Comparison of ENCODE assay signal across 22 cellular contexts in the genomic region with DNA sequence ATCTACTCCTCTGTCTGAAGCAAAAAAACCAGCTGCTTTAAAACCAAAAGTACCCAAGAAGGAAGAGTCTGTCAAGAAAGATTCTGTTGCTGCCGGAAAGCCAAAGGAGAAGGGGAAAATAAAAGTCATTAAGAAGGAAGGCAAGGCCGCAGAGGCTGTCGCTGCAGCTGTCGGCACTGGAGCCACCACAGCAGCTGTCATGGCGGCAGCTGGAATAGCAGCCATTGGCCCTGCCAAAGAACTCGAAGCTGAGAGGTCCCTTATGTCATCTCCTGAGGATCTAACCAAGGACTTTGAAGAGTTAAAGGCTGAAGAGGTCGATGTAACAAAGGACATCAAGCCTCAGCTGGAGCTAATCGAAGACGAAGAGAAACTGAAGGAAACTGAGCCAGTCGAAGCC.
DNase-seq lines count a peak whose midpoint lies in the region; ATAC-seq and TF ChIP-seq lines count a peak whose summit lies in the region.
"Had no signal": no experiment of that assay in that cellular context is flagged by ENCODE, and none has a peak within 500 bp of the region (broad histone marks: within the 10 kb centered on the region; RNA-seq: fewer than 3 reads in every experiment).

No MANE protein-coding gene starts in this region.

- no peak for TF ChIP-seq POLR2A in right lobe of liver (IDR thresholded peaks at IDR 0.05)
- no peak for TF ChIP-seq POLR2A in transverse colon (IDR thresholded peaks at IDR 0.05)

- no peak overlapping the region for H3K27ac Mint-ChIP-seq in effector memory CD8-positive, alpha-beta T cell

- ATAC-seq in effector memory CD8-positive, alpha-beta T cell (replicated peaks), result no peak
- ATAC-seq in thoracic aorta (ENCODE audit: insufficient number of reproducible peaks, low FRiP score, low read depth) (no peak), right lobe of liver (no peak)
- ATAC-seq: body of pancreas had no signal

- H3F3A ChIP-seq in SU-DHL-6 (ENCODE audit: insufficient read depth), result 0 out of 2 replicates have a peak, but pooled peaks cover 3% of the 10 kb centered on the region

- H2AFZ ChIP-seq in KMS-11 (ENCODE audit: low read depth) (no peak overlapping the region), SU-DHL-6 (ENCODE audit: low read depth, low read length, severe bottlenecking) (no peak overlapping the region)
- H2AFZ ChIP-seq: PC-9 had no signal

- H3K9me2 ChIP-seq in SU-DHL-6 (replicated peaks; ENCODE audit: insufficient read depth, low read length), result no peaks in the 10 kb centered on the region

- in situ Hi-C loops in transverse colon (cut with MboI; ENCODE audit: low pct_ligation_motif_present in 1 of 4, low pct_unique_long_range_greater_than_20kb in 1 of 4, low sequenced_read_pairs in 3 of 4), result no loop called here

- H3K36me3 Mint-ChIP-seq in effector memory CD8-positive, alpha-beta T cell (ENCODE audit: insufficient read depth), result no peaks in the 10 kb centered on the region

- H3K9me3 Mint-ChIP-seq in effector memory CD8-positive, alpha-beta T cell, result peaks cover 4 to 8% of the 10 kb centered on the region in 2 donors

- no peak overlapping the region for H3K27ac ChIP-seq in KMS-11
- H3K27ac ChIP-seq in SU-DHL-6 (ENCODE audit: low read depth, low read length), result peak overlapping the region; percentile 66
- peak overlapping the region; percentile 55 to 58 for H3K27ac ChIP-seq in thoracic aorta
- no peak overlapping the region for H3K27ac ChIP-seq in right lobe of liver
- no peak overlapping the region for H3K27ac ChIP-seq in transverse colon
- H3K27ac ChIP-seq: adrenal gland, body of pancreas, epithelial cell of prostate, PC-9, thyroid gland had no signal

- peak overlapping the region; percentile 48 for H3K4me2 ChIP-seq in KMS-11
- H3K4me2 ChIP-seq in SU-DHL-6 (ENCODE audit: low read depth, low read length, poor library complexity, severe bottlenecking), result peak overlapping the region; percentile 71
- H3K4me2 ChIP-seq: PC-9, smooth muscle cell had no signal

- 80% methylated on average over 9 of the region's 10 CpGs for WGBS in right lobe of liver (ENCODE audit: insufficient coverage, low coverage, low lambda C conversion rate, missing lambda C conversion rate)
- WGBS in transverse colon (ENCODE audit: low coverage in 1 of 2), 2 donors, result 86 to 89% methylated on average over 4 to 10 of the region's 10 CpGs

- H3K79me2 ChIP-seq in KMS-11 (ENCODE audit: insufficient read depth, low read depth) (no peaks in the 10 kb centered on the region), SU-DHL-6 (ENCODE audit: insufficient read depth, low read length) (no peaks in the 10 kb centered on the region)

- intact Hi-C loops in right lobe of liver (cut with DNase I) (no loop called here), transverse colon (cut with DNase I; ENCODE audit: low total_unique reads) (no loop called here)

- peaks cover 77% of the 10 kb centered on the region for H3K27me3 ChIP-seq in KMS-11 (ENCODE audit: insufficient read depth, low read depth)
- no peaks in the 10 kb centered on the region for H3K27me3 ChIP-seq in SU-DHL-6 (ENCODE audit: low read length)
- no peaks in the 10 kb centered on the region for H3K27me3 ChIP-seq in thoracic aorta (replicated peaks; ENCODE audit: insufficient read depth)
- H3K27me3 ChIP-seq in right lobe of liver, result no peaks in the 10 kb centered on the region
- H3K27me3 ChIP-seq in transverse colon, result no peaks in the 10 kb centered on the region
- H3K27me3 ChIP-seq: adrenal gland, body of pancreas, thyroid gland had no signal

- H3K36me3 ChIP-seq in KMS-11 (ENCODE audit: insufficient read depth), result no peaks in the 10 kb centered on the region
- no peaks in the 10 kb centered on the region for H3K36me3 ChIP-seq in SU-DHL-6 (ENCODE audit: low read length)
- H3K36me3 ChIP-seq in thoracic aorta, result peaks cover 65% of the 10 kb centered on the region
- no peaks in the 10 kb centered on the region for H3K36me3 ChIP-seq in right lobe of liver
- no peaks in the 10 kb centered on the region for H3K36me3 ChIP-seq in transverse colon

- no peak for TF ChIP-seq EP300 in transverse colon (IDR thresholded peaks at IDR 0.05; ENCODE audit: low read depth)

- H4K20me1 ChIP-seq in KMS-11 (ENCODE audit: insufficient read depth) (no peaks in the 10 kb centered on the region), SU-DHL-6 (ENCODE audit: low read depth, low read length) (no peaks in the 10 kb centered on the region)

- H3K4me3 ChIP-seq in KMS-11 (IDR thresholded peaks at IDR 0.05; ENCODE audit: insufficient read depth, low read depth, low read length) (no peak overlapping the region), SU-DHL-6 (ENCODE audit: insufficient read depth, low read length, poor library complexity, severe bottlenecking) (peak overlapping the region; percentile 32), thoracic aorta (no peak overlapping the region), right lobe of liver (no peak overlapping the region), transverse colon (no peak overlapping the region)
- H3K4me3 ChIP-seq: adrenal gland, body of pancreas, PC-9, smooth muscle cell, thyroid gland had no signal

- no peak overlapping the region for H3K9ac ChIP-seq in KMS-11
- no peak overlapping the region for H3K9ac ChIP-seq in SU-DHL-6 (ENCODE audit: low read length)

- TF ChIP-seq CTCF in KMS-11 (conservative IDR thresholded peaks at IDR 0.05; ENCODE audit: low read depth, low read length) (no peak), SU-DHL-6 (IDR thresholded peaks at IDR 0.05; ENCODE audit: insufficient read depth, low read length, poor library complexity, severe bottlenecking) (no peak), thoracic aorta (IDR thresholded peaks at IDR 0.05) (no peak), right lobe of liver (IDR thresholded peaks at IDR 0.05) (no peak), transverse colon (IDR thresholded peaks at IDR 0.05) (no peak)

- H3K4me1 ChIP-seq in KMS-11 (ENCODE audit: low read depth, poor library complexity, severe bottlenecking) (peaks cover 17% of the 10 kb centered on the region), thoracic aorta (ENCODE audit: control insufficient read depth in 1 of 2, low read depth in 2 of 2) (peaks cover 5 to 73% of the 10 kb centered on the region in 2 donors), right lobe of liver (no peaks in the 10 kb centered on the region), transverse colon (no peaks in the 10 kb centered on the region)
- H3K4me1 ChIP-seq: adrenal gland, body of pancreas, thyroid gland had no signal

- DNase-seq in effector memory CD8-positive, alpha-beta T cell, result no peak
- DNase-seq in thoracic aorta (ENCODE audit: low spot score) (no peak), right lobe of liver (no peak), transverse colon (no peak), DMS79 treated with DMSO at 0.1 percent for 48 hours (lab: John Stamatoyannopoulos, UW) (no peak)
- DNase-seq: activated CD4-positive, alpha-beta T cell treated with anti-CD3 and anti-CD28 coated beads, Interleukin-2, amount 50 U/mL, for 4 hours; adrenal gland; body of pancreas; C1 segment of cervical spinal cord; COR-L47; H7; mesenchymal stem cell; NCI-H1417; NCI-H2029 treated with DMSO at 0.1 percent for 48 hours; NCI-H524 treated with DMSO at 0.1 percent for 48 hours; PC-9; SHP77; thyroid gland had no signal

- peaks cover 73 to 95% of the 10 kb centered on the region in 2 donors for H3K27me3 Mint-ChIP-seq in effector memory CD8-positive, alpha-beta T cell

- no peaks in the 10 kb centered on the region for H3K9me3 ChIP-seq in SU-DHL-6 (ENCODE audit: insufficient read depth, low read length)
- H3K9me3 ChIP-seq in thoracic aorta, result no peaks in the 10 kb centered on the region
- no peaks in the 10 kb centered on the region for H3K9me3 ChIP-seq in right lobe of liver
- no peaks in the 10 kb centered on the region for H3K9me3 ChIP-seq in transverse colon
- H3K9me3 ChIP-seq: adrenal gland, body of pancreas, thyroid gland had no signal

- H3K4me3 Mint-ChIP-seq in effector memory CD8-positive, alpha-beta T cell, result peak overlapping the region; percentile 43 to 75

- H3K4me1 Mint-ChIP-seq in effector memory CD8-positive, alpha-beta T cell (ENCODE audit: low read depth in 2 of 2), result peaks cover 14 to 21% of the 10 kb centered on the region in 2 donors

Comparison
In these comparisons a context has a peak if more than half of its experiments do, and no peak if none do; other contexts are left out.
1. H3K27ac ChIP-seq: peak in SU-DHL-6 (single experiment) and thoracic aorta (2 of 2); none in KMS-11 (single experiment), right lobe of liver (0 of 3) and transverse colon (0 of 4).